31 cellular contexts compared by ENCODE assay signal in the genomic region with DNA sequence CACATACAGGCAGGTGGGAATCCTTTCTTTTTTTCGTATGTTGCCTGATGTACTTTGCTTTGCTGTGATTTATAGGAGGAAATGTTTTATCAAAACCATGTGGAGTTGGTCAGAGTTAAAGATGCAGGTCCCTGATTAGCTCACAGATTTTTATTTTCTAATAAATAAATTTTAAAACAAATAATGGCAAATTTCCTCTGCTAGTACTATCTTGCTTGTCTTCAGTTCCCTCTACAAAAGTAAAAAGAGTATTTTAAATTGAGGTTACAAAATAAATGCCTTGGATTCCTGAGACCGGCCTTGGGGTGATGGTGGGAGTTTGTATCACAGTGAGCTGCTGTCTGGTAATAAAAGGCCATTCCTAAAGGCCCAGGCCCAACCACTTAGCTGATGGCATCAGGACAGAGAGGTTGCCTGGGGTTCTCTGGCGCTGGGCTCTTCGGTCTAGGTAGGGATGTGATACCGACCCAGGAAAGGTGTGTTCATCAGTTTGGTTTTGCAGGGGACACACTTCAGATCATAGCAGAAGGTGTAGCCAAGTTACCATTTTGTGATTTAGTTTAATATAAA.
"Had no signal": no experiment of that assay in that cellular context is flagged by ENCODE, and none has a peak within 500 bp of the region (broad histone marks: within the 10 kb centered on the region; RNA-seq: fewer than 3 reads in every experiment).

No MANE protein-coding gene starts in this region.

- ATAC-seq: activated CD4-positive, alpha-beta T cell treated with anti-CD3 and anti-CD28 coated beads for 36 hours; mucosa of descending colon had no signal

- H3K27ac ChIP-seq: adrenal gland, epithelial cell of prostate, esophagus squamous epithelium, hepatocyte, left ventricle myocardium inferior, parathyroid adenoma, right atrium auricular region, spleen, thoracic aorta had no signal

- H3K9me3 ChIP-seq: adrenal gland, esophagus squamous epithelium, left ventricle myocardium inferior, mucosa of descending colon, right atrium auricular region, spleen, thoracic aorta had no signal

- H3K9ac ChIP-seq: parathyroid adenoma had no signal

- H3K4me3 ChIP-seq: adrenal gland, esophagus squamous epithelium, hepatocyte, left ventricle myocardium inferior, lung, mucosa of descending colon, right atrium auricular region, spleen, thoracic aorta had no signal

- H3K9me3 Mint-ChIP-seq: activated naive CD4-positive, alpha-beta T cell treated with anti-CD3 and anti-CD28 coated beads for 36 hours; activated naive CD8-positive, alpha-beta T cell treated with anti-CD3 and anti-CD28 coated beads for 36 hours; activated T-helper 1 cell treated with anti-CD3 and anti-CD28 coated beads, Interleukin-12 subunit alpha, Interleukin-12 subunit beta, Interleukin-2, Interleukin-4 antibody, amounts not matched to agents 30 ng/mL and 10 ng/mL and 1 ng/mL, durations not matched to agents 14 hours and 24 hours and 36 hours; neural crest cell had no signal

- H3K27me3 ChIP-seq: adrenal gland, esophagus squamous epithelium, hepatocyte, right atrium auricular region, spleen had no signal

- H3K36me3 ChIP-seq: right atrium auricular region, thoracic aorta had no signal

- H3K4me2 ChIP-seq: hepatocyte had no signal

- H3K4me3 Mint-ChIP-seq: activated CD4-positive, alpha-beta T cell treated with anti-CD3 and anti-CD28 coated beads for 36 hours; activated naive CD4-positive, alpha-beta T cell treated with anti-CD3 and anti-CD28 coated beads for 36 hours; activated naive CD8-positive, alpha-beta T cell treated with anti-CD3 and anti-CD28 coated beads for 36 hours; activated T-helper 1 cell treated with anti-CD3 and anti-CD28 coated beads, Interleukin-12 subunit alpha, Interleukin-12 subunit beta, Interleukin-2, Interleukin-4 antibody, amounts not matched to agents 30 ng/mL and 10 ng/mL and 1 ng/mL, durations not matched to agents 14 hours and 24 hours and 36 hours; neural crest cell had no signal

- H3K27me3 Mint-ChIP-seq: activated CD4-positive, alpha-beta T cell treated with anti-CD3 and anti-CD28 coated beads for 36 hours; activated naive CD8-positive, alpha-beta T cell treated with anti-CD3 and anti-CD28 coated beads for 36 hours had no signal

- H2AFZ ChIP-seq: hepatocyte, parathyroid adenoma had no signal

- H3K79me2 ChIP-seq: hepatocyte, parathyroid adenoma had no signal

- H3K4me1 ChIP-seq: adrenal gland, parathyroid adenoma had no signal

- H3K4me1 Mint-ChIP-seq: activated naive CD8-positive, alpha-beta T cell treated with anti-CD3 and anti-CD28 coated beads for 36 hours had no signal

- DNase-seq: activated CD4-positive, alpha-beta T cell treated with anti-CD3 and anti-CD28 coated beads for 36 hours; activated CD4-positive, alpha-beta T cell treated with anti-CD3 and anti-CD28 coated beads, Interleukin-2, amount 50 U/mL, for 4 hours; activated CD4-positive, CD25-positive, alpha-beta regulatory T cell; activated effector memory CD4-positive, alpha-beta T cell treated with anti-CD3 and anti-CD28 coated beads, Interleukin-2, amount 50 U/mL, for 16 hours; activated naive CD4-positive, alpha-beta T cell treated with anti-CD3 and anti-CD28 coated beads for 36 hours; activated naive CD8-positive, alpha-beta T cell treated with anti-CD3 and anti-CD28 coated beads for 36 hours; activated T-cell treated with anti-CD3 and anti-CD28 coated beads for 4 hours; aorta; caudate nucleus; cortex of kidney; esophagus squamous epithelium; foreskin melanocyte; glutamatergic neuron; left ventricle myocardium inferior; mesendoderm; mucosa of descending colon; nucleus accumbens; spleen; stimulated activated naive CD4-positive, alpha-beta T cell; T-helper 1 cell; trophoblast cell had no signal

- H3K27ac Mint-ChIP-seq: activated CD4-positive, alpha-beta T cell treated with anti-CD3 and anti-CD28 coated beads for 36 hours; activated naive CD4-positive, alpha-beta T cell treated with anti-CD3 and anti-CD28 coated beads for 36 hours; activated naive CD8-positive, alpha-beta T cell treated with anti-CD3 and anti-CD28 coated beads for 36 hours; activated T-helper 1 cell treated with anti-CD3 and anti-CD28 coated beads, Interleukin-12 subunit alpha, Interleukin-12 subunit beta, Interleukin-2, Interleukin-4 antibody, amounts not matched to agents 30 ng/mL and 10 ng/mL and 1 ng/mL, durations not matched to agents 14 hours and 24 hours and 36 hours had no signal

- FAIRE-seq: urothelium cell line had no signal
